Comparison of ENCODE assay signal across 1 cellular context in the genomic region with DNA sequence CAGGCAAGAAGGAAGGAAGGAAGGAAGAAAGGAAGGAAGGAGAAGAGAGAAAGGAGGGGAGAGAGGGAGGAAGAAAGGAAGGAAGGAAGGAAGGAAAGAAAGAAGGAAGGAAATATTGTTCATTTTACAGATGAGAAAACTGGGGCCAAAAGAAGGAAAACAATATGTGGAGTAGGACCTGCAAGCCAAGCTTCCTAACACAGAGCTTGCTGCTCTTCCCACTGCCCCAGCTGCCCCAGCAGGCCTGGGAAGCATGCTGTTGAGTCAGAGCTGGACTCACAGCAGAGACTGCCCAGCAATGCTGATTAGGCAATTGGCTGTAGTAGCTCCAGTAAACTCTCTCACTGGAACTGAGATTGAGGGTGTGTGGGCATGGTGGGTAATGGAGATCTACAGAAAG.
TF ChIP-seq lines count a peak whose summit lies in the region.

No MANE protein-coding gene starts in this region.

TF ChIP-seq in H1, 55 proteins besides CTCF, POLR2A, EP300 and RAD21:
- TF ChIP-seq, protein P1, sequence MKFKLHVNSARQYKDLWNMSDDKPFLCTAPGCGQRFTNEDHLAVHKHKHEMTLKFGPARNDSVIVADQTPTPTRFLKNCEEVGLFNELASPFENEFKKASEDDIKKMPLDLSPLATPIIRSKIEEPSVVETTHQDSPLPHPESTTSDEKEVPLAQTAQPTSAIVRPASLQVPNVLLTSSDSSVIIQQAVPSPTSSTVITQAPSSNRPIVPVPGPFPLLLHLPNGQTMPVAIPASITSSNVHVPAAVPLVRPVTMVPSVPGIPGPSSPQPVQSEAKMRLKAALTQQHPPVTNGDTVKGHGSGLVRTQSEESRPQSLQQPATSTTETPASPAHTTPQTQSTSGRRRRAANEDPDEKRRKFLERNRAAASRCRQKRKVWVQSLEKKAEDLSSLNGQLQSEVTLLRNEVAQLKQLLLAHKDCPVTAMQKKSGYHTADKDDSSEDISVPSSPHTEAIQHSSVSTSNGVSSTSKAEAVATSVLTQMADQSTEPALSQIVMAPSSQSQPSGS (IDR thresholded peaks at IDR 0.05; ENCODE audit: low read length): no peak
- TF ChIP-seq BCL11A (IDR thresholded peaks at IDR 0.05; ENCODE audit: low read depth in 2 of 2, low read length in 2 of 2) (no peak), JUND (IDR thresholded peaks at IDR 0.05; ENCODE audit: low read length) (no peak), RXRA (IDR thresholded peaks at IDR 0.05; ENCODE audit: insufficient read depth, low read depth, low read length) (no peak), FOSL1 (IDR thresholded peaks at IDR 0.05; ENCODE audit: insufficient read depth, low read depth, low read length) (no peak), TCF12 (IDR thresholded peaks at IDR 0.05; ENCODE audit: low read depth, low read length) (no peak), CBX5 (IDR thresholded peaks at IDR 0.05; ENCODE audit: low read depth, low read length) (no peak)
